ENCODE assay signal across 12 cellular contexts in genomic region chr5:138349842-138350635, GRCh38. TPM values are rescaled to one million over a fixed set of nuclear protein-coding genes. Genes with fewer than 3 reads are reported as not detected.
DNase-seq lines count a peak whose midpoint lies in the region; ATAC-seq and TF ChIP-seq lines count a peak whose summit lies in the region.
"Had no signal": no experiment of that assay in that cellular context is flagged by ENCODE, and none has a peak within 500 bp of the region (broad histone marks: within the 10 kb centered on the region; RNA-seq: fewer than 3 reads in every experiment).

No MANE protein-coding gene starts in this region.

- no peaks in the 10 kb centered on the region for H3K9me3 ChIP-seq in breast epithelium
- no peaks in the 10 kb centered on the region for H3K9me3 ChIP-seq in ascending aorta
- H3K9me3 ChIP-seq in right cardiac atrium (ENCODE audit: control insufficient read depth, low read length) = no peaks in the 10 kb centered on the region
- peaks cover 2% of the 10 kb centered on the region for H3K9me3 ChIP-seq in thymus (ENCODE audit: control insufficient read depth)

- H3K27ac ChIP-seq in breast epithelium (peak overlapping the region in 1 of 2 donors; percentile 10), ascending aorta (peak overlapping the region; percentile 65 to 98), right cardiac atrium (ENCODE audit: low read length) (peak overlapping the region; percentile 65), thymus (ENCODE audit: low read depth) (peak overlapping the region; percentile 8)

- TF ChIP-seq CTCF in MCF 10A (IDR thresholded peaks at IDR 0.05; ENCODE audit: unreplicated experiment) = no peak
- TF ChIP-seq CTCF in breast epithelium (IDR thresholded peaks at IDR 0.05) = no peak
- no peak for TF ChIP-seq CTCF in ascending aorta (IDR thresholded peaks at IDR 0.05)
- no peak for TF ChIP-seq CTCF in mesothelial cell of epicardium (IDR thresholded peaks at IDR 0.05; ENCODE audit: unreplicated experiment)
- TF ChIP-seq CTCF in GM10266 (IDR thresholded peaks at IDR 0.05; ENCODE audit: control insufficient read depth, insufficient read depth, low read depth, missing control alignments) = no peak

- H3K4me3 ChIP-seq in breast epithelium (no peak overlapping the region), ascending aorta (no peak overlapping the region), right cardiac atrium (ENCODE audit: low read length) (no peak overlapping the region), thymus (ENCODE audit: low read length) (no peak overlapping the region)
- H3K4me3 ChIP-seq: skin epidermis had no signal

- H3K36me3 Mint-ChIP-seq in MCF 10A (ENCODE audit: insufficient read depth, unreplicated experiment) (peaks cover 51% of the 10 kb centered on the region), mesothelial cell of epicardium (peaks cover 43% of the 10 kb centered on the region)

- no TSS peak for BruUV-seq in MCF 10A (replicated peaks; lab: Mats Ljungman, UMichigan)

- no peaks in the 10 kb centered on the region for H3K4me1 ChIP-seq in breast epithelium
- H3K4me1 ChIP-seq in ascending aorta = peaks cover 4 to 22% of the 10 kb centered on the region in 2 donors
- H3K4me1 ChIP-seq in right cardiac atrium (ENCODE audit: control insufficient read depth, insufficient read depth, low read length) = peaks cover 3% of the 10 kb centered on the region
- peaks cover 8% of the 10 kb centered on the region for H3K4me1 ChIP-seq in thymus (ENCODE audit: control insufficient read depth, insufficient read depth, low read length)

- CTCF ChIA-PET in MCF 10A (lab: Yijun Ruan, JAX) = interaction anchor here (0.6 to 8.0 kb wide), 7 partner anchors 13 to 1244 kb away, joined by 3 to 323 read pairs (median 6); partner anchors contain the start of genes CDC25C and FAM53C

- DNase-seq in MCF 10A (ENCODE audit: unreplicated experiment) (no peak), breast epithelium (ENCODE audit: low spot score in 2 of 2) (no peak), ascending aorta (ENCODE audit: low spot score in 2 of 2) (no peak), right cardiac atrium (no peak), NCI-H187 (lab: John Stamatoyannopoulos, UW) (no peak), mesothelial cell of epicardium (ENCODE audit: low spot score in 2 of 2, unreplicated experiment in 2 of 2) (no peak), GM10266 (ENCODE audit: extremely low spot score) (no peak)
- DNase-seq: anterior cingulate cortex, DMS79 treated with DMSO at 0.1 percent for 48 hours, T-helper 2 cell had no signal

- H3K4me1 Mint-ChIP-seq in MCF 10A (ENCODE audit: insufficient read depth, unreplicated experiment) = peaks cover 43% of the 10 kb centered on the region
- H3K4me1 Mint-ChIP-seq in mesothelial cell of epicardium = peaks cover 15% of the 10 kb centered on the region

- intact Hi-C loops in MCF 10A (cut with micrococcal nuclease) (loop anchor here (5.0 to 10.0 kb wide), 2 partner anchors 128 to 155 kb away; no protein-coding TSS in a partner anchor), breast epithelium (cut with DNase I; ENCODE audit: low total_unique reads) (loop anchor here (5.0 kb wide), 1 partner anchor 1327 kb away; no protein-coding TSS in a partner anchor), ascending aorta (cut with DNase I) (loop anchor here (5.0 kb wide), 3 partner anchors 138 to 192 kb away; partner anchors contain the start of genes BRD8, CDC23, ETF1 and KIF20A), right cardiac atrium (cut with DNase I) (no loop called here)

- peak overlapping the region; percentile 71 for H3K27ac Mint-ChIP-seq in MCF 10A (ENCODE audit: low read depth, unreplicated experiment)
- no peak overlapping the region for H3K27ac Mint-ChIP-seq in mesothelial cell of epicardium

- H3K27me3 ChIP-seq in breast epithelium = no peaks in the 10 kb centered on the region
- H3K27me3 ChIP-seq in ascending aorta = no peaks in the 10 kb centered on the region
- H3K27me3 ChIP-seq in right cardiac atrium (ENCODE audit: control insufficient read depth, insufficient read depth) = no peaks in the 10 kb centered on the region
- H3K27me3 ChIP-seq in thymus (ENCODE audit: control insufficient read depth, insufficient read depth) = no peaks in the 10 kb centered on the region

- H3K4me3 Mint-ChIP-seq in MCF 10A (ENCODE audit: unreplicated experiment) (no peak overlapping the region), mesothelial cell of epicardium (no peak overlapping the region)

- POLR2A ChIA-PET in MCF 10A (lab: Yijun Ruan, JAX) = interaction anchor here (0.6 to 9.3 kb wide), 10 partner anchors 13 to 947 kb away, joined by 3 to 395 read pairs (median 4); partner anchors contain the start of genes CDC23, CDC25C, ETF1 and FAM53C

- 55% methylated on average over 1 of the region's 1 CpG for WGBS in right cardiac atrium
- WGBS in thymus = 85% methylated on average over 1 of the region's 1 CpG

- ATAC-seq in right cardiac atrium = no peak

- H3K36me3 ChIP-seq in breast epithelium = peaks cover 8% of the 10 kb centered on the region
- peaks cover 30 to 38% of the 10 kb centered on the region in 2 donors for H3K36me3 ChIP-seq in ascending aorta
- H3K36me3 ChIP-seq in thymus (ENCODE audit: control insufficient read depth, insufficient read depth) = peaks cover 44% of the 10 kb centered on the region

- peaks cover 9% of the 10 kb centered on the region for H3K9me3 Mint-ChIP-seq in MCF 10A (ENCODE audit: unreplicated experiment)
- peaks cover 15% of the 10 kb centered on the region for H3K9me3 Mint-ChIP-seq in mesothelial cell of epicardium

- no peak for TF ChIP-seq POLR2A in breast epithelium (IDR thresholded peaks at IDR 0.05)

- H3K27me3 Mint-ChIP-seq in MCF 10A (ENCODE audit: insufficient read depth, unreplicated experiment) = no peaks in the 10 kb centered on the region
- H3K27me3 Mint-ChIP-seq in mesothelial cell of epicardium (ENCODE audit: low read depth) = no peaks in the 10 kb centered on the region

RNA-seq across cellular contexts. Expression of gene KDM3B, which starts 2.4 kb away (rescaled TPM):
- total RNA-seq in MCF 10A (2022) (57.8 and 59.0 TPM in 2 replicates), breast epithelium (10 to 100 TPM; 61.3 to 85.0 (median 66.5) TPM), ascending aorta (33.4 TPM), right cardiac atrium (10 to 100 TPM; 44.9 to 56.3 (median 47.5) TPM), mesothelial cell of epicardium (94.0 to 96.6 TPM (median 96.1 TPM) in 3 replicates)
- polyA plus RNA-seq in right cardiac atrium (22.8 TPM), thymus (40.0 TPM)

RNA-seq across cellular contexts. Expression of gene FAM53C, which starts 12.0 kb away (rescaled TPM):
- total RNA-seq in MCF 10A (2022) (37.2 and 38.9 TPM in 2 replicates), breast epithelium (10 to 100 TPM; 16.6 to 31.0 (median 23.3) TPM), ascending aorta (40.0 TPM), right cardiac atrium (10 to 100 TPM; 20.2 to 25.0 (median 22.8) TPM), mesothelial cell of epicardium (52.1 to 53.6 TPM (median 52.9 TPM) in 3 replicates)
- polyA plus RNA-seq in right cardiac atrium (16.9 TPM), thymus (16.7 TPM)

RNA-seq across cellular contexts. Expression of gene CDC25C, which starts 18.4 kb away (rescaled TPM):
- 10.8 and 12.2 TPM in 2 replicates for total RNA-seq in MCF 10A (2022)
- under 1 TPM in 1 of 3 donors, not detected in 2; 0.64 TPM for total RNA-seq in breast epithelium
- total RNA-seq in ascending aorta = not detected
- total RNA-seq in right cardiac atrium = under 1 TPM in 2 of 4 donors, not detected in 2; 0.26 to 0.29 TPM
- not detected for polyA plus RNA-seq in right cardiac atrium
- 1.9 TPM for polyA plus RNA-seq in thymus
- total RNA-seq in mesothelial cell of epicardium = 6.7 to 6.8 TPM (median 6.7 TPM) in 3 replicates

Comparison
In these comparisons a context has a peak if more than half of its experiments do, and no peak if none do; other contexts are left out.
1. intact Hi-C loops: an anchor here in MCF 10A (5.0 to 10.0 kb wide), breast epithelium (5.0 kb wide) and ascending aorta (5.0 kb wide); none called in right cardiac atrium.